In the genomic region with DNA sequence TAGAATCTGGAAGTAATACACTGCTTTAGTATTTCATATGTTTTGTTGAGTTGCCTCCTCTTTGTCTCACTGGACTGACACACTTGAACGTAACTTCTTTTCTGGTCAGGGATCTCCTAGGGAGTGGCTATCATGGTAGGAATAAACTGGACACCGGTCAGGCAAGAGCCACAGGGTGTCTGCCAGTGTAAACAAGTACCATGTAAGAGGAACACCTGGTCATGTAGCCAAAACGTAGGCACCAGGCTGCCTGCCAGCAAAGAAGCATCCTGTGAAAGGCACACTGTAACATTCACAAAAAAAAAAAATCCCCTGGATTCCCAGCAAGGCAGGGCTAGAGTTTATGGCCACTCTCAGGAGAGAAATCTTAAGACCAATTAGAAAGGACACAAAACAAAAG, we compare ENCODE assay signal across 33 cellular contexts.
DNase-seq lines count a peak whose midpoint lies in the region; ATAC-seq and TF ChIP-seq lines count a peak whose summit lies in the region.
"Had no signal": no experiment of that assay in that cellular context is flagged by ENCODE, and none has a peak within 500 bp of the region (broad histone marks: within the 10 kb centered on the region; RNA-seq: fewer than 3 reads in every experiment).

No MANE protein-coding gene starts in this region.

- intact Hi-C loops in PC-3 (cut with micrococcal nuclease) = no loop called here
- intact Hi-C loops in activated T-helper 2 cell treated with anti-CD3 and anti-CD28 coated beads, Interferon-gamma antibody, Interleukin-2, Interleukin-4, amounts not matched to agents 10 μg/mL and 5 μg/mL and 100 μg/mL, durations not matched to agents 14 hours and 24 hours and 36 hours (cut with micrococcal nuclease) = no loop called here

- no peak overlapping the region for H3K9ac ChIP-seq in PC-3 (ENCODE audit: low read length)
- H3K9ac ChIP-seq: GM23248 had no signal

- H3K4me2 ChIP-seq in PC-3 (ENCODE audit: low read length) = 0 out of 2 replicates have a peak overlapping the region, but pooled peaks have one; percentile 7

- CTCF ChIA-PET in PC-3 (lab: Charles Lee) (no interaction called here), T-cell (lab: Charles Lee) (no interaction called here)

- no peaks in the 10 kb centered on the region for H3K27me3 ChIP-seq in PC-3 (ENCODE audit: low read length)
- H3K27me3 ChIP-seq: esophagus muscularis mucosa, upper lobe of left lung had no signal

- H3K4me3 Mint-ChIP-seq in T-cell = no peak overlapping the region
- H3K4me3 Mint-ChIP-seq in activated T-helper 2 cell treated with anti-CD3 and anti-CD28 coated beads, Interferon-gamma antibody, Interleukin-2, Interleukin-4, amounts not matched to agents 10 μg/mL and 5 μg/mL and 100 μg/mL, durations not matched to agents 14 hours and 24 hours and 36 hours (ENCODE audit: low read depth) = no peak overlapping the region
- no peak overlapping the region for H3K4me3 Mint-ChIP-seq in HFFc6
- H3K4me3 Mint-ChIP-seq: activated CD8-positive, alpha-beta T cell treated with anti-CD3 and anti-CD28 coated beads, Interleukin-2, amount 10 ng/mL, durations not matched to agents 7 days and 5 days; activated naive CD4-positive, alpha-beta T cell treated with anti-CD3 and anti-CD28 coated beads, Interleukin-2, amount 50 U/mL, for 24 hours; activated T-helper 17 cell treated with anti-CD3 and anti-CD28 coated beads, Interleukin-2, amount 50 U/mL, for 72 hours; brain; CD14-positive monocyte; dendritic cell treated with granulocyte-macrophage colony-stimulating factor and Interleukin-4, amounts not matched to agents 40 ng/mL and 50 ng/mL, for 4 days; naive thymus-derived CD8-positive, alpha-beta T cell; stimulated activated effector memory CD8-positive, alpha-beta T cell treated with anti-CD3 and anti-CD28 coated beads, Interleukin-12 subunit alpha, Interleukin-12 subunit beta, amount 100 ng/mL, for 72 hours had no signal

- no peak overlapping the region for H3K4me3 ChIP-seq in LNCaP clone FGC (ENCODE audit: low read depth, low read length)
- H3K4me3 ChIP-seq in PC-3 (ENCODE audit: low read length) = no peak overlapping the region
- H3K4me3 ChIP-seq: esophagus muscularis mucosa, GM23248, lower lobe of right lung, upper lobe of left lung had no signal

- peaks cover 5% of the 10 kb centered on the region for H3F3A ChIP-seq in PC-3 (ENCODE audit: low read length, unreplicated experiment)

- H4K20me1 ChIP-seq in PC-3 (ENCODE audit: low read length) = no peaks in the 10 kb centered on the region

- H3K79me2 ChIP-seq in PC-3 (ENCODE audit: low read length) = no peaks in the 10 kb centered on the region

- H3K27ac ChIP-seq in PC-3 (ENCODE audit: low read length) = peak overlapping the region; percentile 29; the same call in 1 of the 2 replicates
- H3K27ac ChIP-seq: 22Rv1, esophagus muscularis mucosa, GM23248, lower lobe of right lung, upper lobe of left lung had no signal

- no peaks in the 10 kb centered on the region for H3K9me3 ChIP-seq in PC-3 (ENCODE audit: low read length)
- H3K9me3 ChIP-seq: esophagus muscularis mucosa, lower lobe of right lung, upper lobe of left lung had no signal

- H3K27ac Mint-ChIP-seq in T-cell = no peak overlapping the region
- no peak overlapping the region for H3K27ac Mint-ChIP-seq in activated T-helper 2 cell treated with anti-CD3 and anti-CD28 coated beads, Interferon-gamma antibody, Interleukin-2, Interleukin-4, amounts not matched to agents 10 μg/mL and 5 μg/mL and 100 μg/mL, durations not matched to agents 14 hours and 24 hours and 36 hours
- no peak overlapping the region for H3K27ac Mint-ChIP-seq in HFFc6
- H3K27ac Mint-ChIP-seq: activated CD8-positive, alpha-beta T cell treated with anti-CD3 and anti-CD28 coated beads, Interleukin-2, amount 10 ng/mL, durations not matched to agents 7 days and 5 days; activated naive CD4-positive, alpha-beta T cell treated with anti-CD3 and anti-CD28 coated beads, Interleukin-2, amount 50 U/mL, for 24 hours; activated T-helper 17 cell treated with anti-CD3 and anti-CD28 coated beads, Interleukin-2, amount 50 U/mL, for 72 hours; CD14-positive monocyte; dendritic cell treated with granulocyte-macrophage colony-stimulating factor and Interleukin-4, amounts not matched to agents 40 ng/mL and 50 ng/mL, for 4 days; stimulated activated effector memory CD8-positive, alpha-beta T cell treated with anti-CD3 and anti-CD28 coated beads, Interleukin-12 subunit alpha, Interleukin-12 subunit beta, amount 100 ng/mL, for 72 hours had no signal

- POLR2A ChIA-PET in PC-3 (lab: Charles Lee; ENCODE audit: unreplicated experiment) = no interaction called here
- POLR2A ChIA-PET in T-cell (lab: Charles Lee) = no interaction called here

- no peaks in the 10 kb centered on the region for H3K36me3 ChIP-seq in PC-3 (ENCODE audit: low read depth, low read length)
- H3K36me3 ChIP-seq: esophagus muscularis mucosa, lower lobe of right lung, upper lobe of left lung had no signal

- peak overlapping the region; percentile 54 for H2AFZ ChIP-seq in PC-3 (ENCODE audit: low read length)
- H2AFZ ChIP-seq: GM23248 had no signal

- no peak for TF ChIP-seq CTCF in LNCaP clone FGC (IDR thresholded peaks at IDR 0.05; ENCODE audit: control insufficient read depth, extremely low read depth, insufficient read depth)
- no peak for TF ChIP-seq CTCF in PC-3 (conservative IDR thresholded peaks at IDR 0.05; ENCODE audit: low read depth, low read length)
- TF ChIP-seq CTCF in HFFc6 (IDR thresholded peaks at IDR 0.05) = no peak

- ATAC-seq in PC-3 (peak; percentile 52), T-cell (replicated peaks in 1 of 4) (no peak)
- ATAC-seq: activated CD8-positive, alpha-beta T cell treated with anti-CD3 and anti-CD28 coated beads, Interleukin-2, amount 10 ng/mL, durations not matched to agents 7 days and 5 days; activated T-helper 17 cell treated with anti-CD3 and anti-CD28 coated beads, Interleukin-2, amount 50 U/mL, for 72 hours; lower lobe of right lung; naive thymus-derived CD8-positive, alpha-beta T cell; stimulated activated effector memory CD8-positive, alpha-beta T cell treated with anti-CD3 and anti-CD28 coated beads, Interleukin-12 subunit alpha, Interleukin-12 subunit beta, amount 100 ng/mL, for 72 hours had no signal

- H3K27me3 Mint-ChIP-seq in T-cell (peaks cover 0 to 3% of the 10 kb centered on the region in 2 donors), HFFc6 (ENCODE audit: insufficient read depth) (no peaks in the 10 kb centered on the region; the same call in 1 of the 2 replicates)
- no peaks in the 10 kb centered on the region for H3K27me3 Mint-ChIP-seq in activated T-helper 2 cell treated with anti-CD3 and anti-CD28 coated beads, Interferon-gamma antibody, Interleukin-2, Interleukin-4, amounts not matched to agents 10 μg/mL and 5 μg/mL and 100 μg/mL, durations not matched to agents 14 hours and 24 hours and 36 hours (ENCODE audit: low read depth)
- H3K27me3 Mint-ChIP-seq: activated naive CD4-positive, alpha-beta T cell treated with anti-CD3 and anti-CD28 coated beads, Interleukin-2, amount 50 U/mL, for 24 hours; dendritic cell treated with granulocyte-macrophage colony-stimulating factor and Interleukin-4, amounts not matched to agents 40 ng/mL and 50 ng/mL, for 4 days had no signal

- H3K9me2 ChIP-seq in PC-3 (replicated peaks; ENCODE audit: low read length) = no peaks in the 10 kb centered on the region

- peaks cover 50% of the 10 kb centered on the region for H3K4me1 ChIP-seq in PC-3 (ENCODE audit: insufficient read depth, low read length)
- H3K4me1 ChIP-seq: esophagus muscularis mucosa, lower lobe of right lung, upper lobe of left lung had no signal

- no TSS peak for BruUV-seq in PC-3 (replicated peaks; lab: Mats Ljungman, UMichigan)

- H3K4me1 Mint-ChIP-seq in T-cell (no peaks in the 10 kb centered on the region), HFFc6 (ENCODE audit: low read depth) (peaks cover 9% of the 10 kb centered on the region)
- no peaks in the 10 kb centered on the region for H3K4me1 Mint-ChIP-seq in activated T-helper 2 cell treated with anti-CD3 and anti-CD28 coated beads, Interferon-gamma antibody, Interleukin-2, Interleukin-4, amounts not matched to agents 10 μg/mL and 5 μg/mL and 100 μg/mL, durations not matched to agents 14 hours and 24 hours and 36 hours (ENCODE audit: low read depth)
- H3K4me1 Mint-ChIP-seq: activated naive CD4-positive, alpha-beta T cell treated with anti-CD3 and anti-CD28 coated beads, Interleukin-2, amount 50 U/mL, for 24 hours; activated T-helper 17 cell treated with anti-CD3 and anti-CD28 coated beads, Interleukin-2, amount 50 U/mL, for 72 hours; CD14-positive monocyte; naive thymus-derived CD8-positive, alpha-beta T cell; stimulated activated effector memory CD8-positive, alpha-beta T cell treated with anti-CD3 and anti-CD28 coated beads, Interleukin-12 subunit alpha, Interleukin-12 subunit beta, amount 100 ng/mL, for 72 hours had no signal

- peak; percentile 16 for DNase-seq in DMS 273 (lab: John Stamatoyannopoulos, UW; ENCODE audit: unreplicated experiment)
- no peak for DNase-seq in DMS 273 treated with DMSO at 0.1 percent for 48 hours (lab: John Stamatoyannopoulos, UW)
- DNase-seq in LNCaP clone FGC (ENCODE audit: low read depth) = peak; percentile 89
- peak; percentile 70 for DNase-seq in PC-3
- peak; percentile 36 for DNase-seq in mucosa of gallbladder (ENCODE audit: low spot score)
- DNase-seq in T-cell = no peak
- DNase-seq in activated T-helper 2 cell treated with anti-CD3 and anti-CD28 coated beads, Interferon-gamma antibody, Interleukin-2, Interleukin-4, amounts not matched to agents 10 μg/mL and 5 μg/mL and 100 μg/mL, durations not matched to agents 14 hours and 24 hours and 36 hours (ENCODE audit: low spot score) = no peak
- DNase-seq in HFFc6 = no peak
- DNase-seq: activated CD4-positive, alpha-beta T cell treated with anti-CD3 and anti-CD28 coated beads for 4 hours; activated CD8-positive, alpha-beta T cell treated with anti-CD3 and anti-CD28 coated beads, Interleukin-2, amount 10 ng/mL, durations not matched to agents 7 days and 5 days; amniotic stem cell; EL; foreskin fibroblast; GM23248; head of caudate nucleus; KBM-7; kidney glomerular epithelial cell; lower lobe of right lung; MM.1S; naive thymus-derived CD8-positive, alpha-beta T cell; SHP77 treated with DMSO at 0.1 percent for 48 hours; stimulated activated CD4-positive, alpha-beta T cell treated with anti-CD3 and anti-CD28 coated beads, Interleukin-15, amount 100 ng/mL, for 24 hours; substantia nigra; T-helper 9 cell; upper lobe of left lung had no signal

- no peaks in the 10 kb centered on the region for H3K36me3 Mint-ChIP-seq in T-cell
- H3K36me3 Mint-ChIP-seq in activated T-helper 2 cell treated with anti-CD3 and anti-CD28 coated beads, Interferon-gamma antibody, Interleukin-2, Interleukin-4, amounts not matched to agents 10 μg/mL and 5 μg/mL and 100 μg/mL, durations not matched to agents 14 hours and 24 hours and 36 hours (ENCODE audit: low read depth) = no peaks in the 10 kb centered on the region
- no peaks in the 10 kb centered on the region for H3K36me3 Mint-ChIP-seq in HFFc6 (ENCODE audit: low read depth)
- H3K36me3 Mint-ChIP-seq: activated naive CD4-positive, alpha-beta T cell treated with anti-CD3 and anti-CD28 coated beads, Interleukin-2, amount 50 U/mL, for 24 hours; CD14-positive monocyte; stimulated activated effector memory CD8-positive, alpha-beta T cell treated with anti-CD3 and anti-CD28 coated beads, Interleukin-12 subunit alpha, Interleukin-12 subunit beta, amount 100 ng/mL, for 72 hours had no signal

- H3K9me3 Mint-ChIP-seq in T-cell (peaks cover 0 to 8% (median 4%) of the 10 kb centered on the region in 3 donors), HFFc6 (no peaks in the 10 kb centered on the region)
- H3K9me3 Mint-ChIP-seq in activated T-helper 2 cell treated with anti-CD3 and anti-CD28 coated beads, Interferon-gamma antibody, Interleukin-2, Interleukin-4, amounts not matched to agents 10 μg/mL and 5 μg/mL and 100 μg/mL, durations not matched to agents 14 hours and 24 hours and 36 hours = no peaks in the 10 kb centered on the region
- H3K9me3 Mint-ChIP-seq: stimulated activated effector memory CD8-positive, alpha-beta T cell treated with anti-CD3 and anti-CD28 coated beads, Interleukin-12 subunit alpha, Interleukin-12 subunit beta, amount 100 ng/mL, for 72 hours had no signal

Comparison
In these comparisons a context has a peak if more than half of its experiments do, and no peak if none do; other contexts are left out.
1. DNase-seq: peak in DMS 273 (single experiment), LNCaP clone FGC (single experiment), PC-3 (single experiment) and mucosa of gallbladder (single experiment); none in DMS 273 treated with DMSO at 0.1 percent for 48 hours (single experiment), T-cell (0 of 34), activated T-helper 2 cell treated with anti-CD3 and anti-CD28 coated beads, Interferon-gamma antibody, Interleukin-2, Interleukin-4, amounts not matched to agents 10 μg/mL and 5 μg/mL and 100 μg/mL, durations not matched to agents 14 hours and 24 hours and 36 hours (single experiment) and HFFc6 (single experiment).